ENCODE assay signal across 30 cellular contexts in genomic region chr12:41966916-41967315, GRCh38.
"Had no signal": no experiment of that assay in that cellular context is flagged by ENCODE, and none has a peak within 500 bp of the region (broad histone marks: within the 10 kb centered on the region; RNA-seq: fewer than 3 reads in every experiment).

No MANE protein-coding gene starts in this region.

- H3K9me3 ChIP-seq: colonic mucosa, esophagus muscularis mucosa, gastrocnemius medialis had no signal

- H3K27me3 Mint-ChIP-seq: activated CD4-positive, alpha-beta memory T cell treated with anti-CD3 and anti-CD28 coated beads for 36 hours; activated CD4-positive, alpha-beta T cell treated with anti-CD3 and anti-CD28 coated beads, Interleukin-2, amount 10 ng/mL, durations not matched to agents 24 days and 14 days had no signal

- H3K36me3 Mint-ChIP-seq: activated CD4-positive, alpha-beta memory T cell treated with anti-CD3 and anti-CD28 coated beads for 36 hours; activated CD8-positive, alpha-beta memory T cell treated with anti-CD3 and anti-CD28 coated beads, Interleukin-2, amount 10 ng/mL, durations not matched to agents 7 days and 5 days; activated naive CD8-positive, alpha-beta T cell had no signal

- H3K4me1 ChIP-seq: colonic mucosa, foreskin keratinocyte had no signal

- H3K9me3 Mint-ChIP-seq: activated CD4-positive, alpha-beta memory T cell treated with anti-CD3 and anti-CD28 coated beads for 36 hours; activated CD4-positive, alpha-beta T cell treated with anti-CD3 and anti-CD28 coated beads, Interleukin-2, amount 10 ng/mL, durations not matched to agents 24 days and 14 days; activated T-helper 1 cell treated with anti-CD3 and anti-CD28 coated beads, Interleukin-12 subunit alpha, Interleukin-12 subunit beta, Interleukin-2, Interleukin-4 antibody, amounts not matched to agents 30 ng/mL and 10 ng/mL and 1 ng/mL, durations not matched to agents 14 hours and 24 hours and 36 hours; activated T-helper 2 cell treated with anti-CD3 and anti-CD28 coated beads, Interferon-gamma antibody, Interleukin-2, Interleukin-4, amounts not matched to agents 10 μg/mL and 5 μg/mL and 100 μg/mL, durations not matched to agents 14 hours and 24 hours and 36 hours; endodermal cell had no signal

- DNase-seq: activated CD4-positive, alpha-beta memory T cell treated with anti-CD3 and anti-CD28 coated beads for 36 hours; activated CD4-positive, alpha-beta T cell treated with anti-CD3 and anti-CD28 coated beads for 36 hours; activated CD4-positive, alpha-beta T cell treated with anti-CD3 and anti-CD28 coated beads, Interleukin-2, amount 10 ng/mL, durations not matched to agents 24 days and 14 days; activated CD4-positive, CD25-positive, alpha-beta regulatory T cell; activated CD4-positive, CD25-positive, alpha-beta regulatory T cell treated with anti-CD3 and anti-CD28 coated beads, Interleukin-2, amount 50 U/mL, for 72 hours; activated CD8-positive, alpha-beta memory T cell treated with anti-CD3 and anti-CD28 coated beads, Interleukin-2, amount 10 ng/mL, durations not matched to agents 7 days and 5 days; activated CD8-positive, alpha-beta memory T cell treated with anti-CD3 and anti-CD28 coated beads, Interleukin-2, amount 50 U/mL, for 4 hours; activated CD8-positive, alpha-beta T cell treated with anti-CD3 and anti-CD28 coated beads, Interleukin-2, amount 10 ng/mL, durations not matched to agents 7 days and 5 days; activated gamma-delta T cell; activated naive CD4-positive, alpha-beta T cell; activated naive CD4-positive, alpha-beta T cell treated with anti-CD3 and anti-CD28 coated beads, Interleukin-2, amount 50 U/mL, for 16 hours; activated T-cell treated with anti-CD3 and anti-CD28 coated beads, Interleukin-2, amount 50 U/mL, for 1 hour; activated T-cell treated with anti-CD3 and anti-CD28 coated beads, Interleukin-2, amount 50 U/mL, for 48 hours; amniotic stem cell; anterior cingulate cortex; central memory CD4-positive, alpha-beta T cell; cerebellar nuclear complex; colonic mucosa; dorsolateral prefrontal cortex; effector memory CD4-positive, alpha-beta T cell; endodermal cell; erythroblast; foreskin keratinocyte; gastrocnemius medialis; glutamatergic neuron; T-helper 2 cell had no signal

- H3K36me3 ChIP-seq: colonic mucosa, esophagus muscularis mucosa, gastrocnemius medialis had no signal

- ATAC-seq: activated CD4-positive, alpha-beta T cell treated with anti-CD3 and anti-CD28 coated beads for 36 hours; activated CD8-positive, alpha-beta memory T cell treated with anti-CD3 and anti-CD28 coated beads, Interleukin-2, amount 10 ng/mL, durations not matched to agents 7 days and 5 days; activated CD8-positive, alpha-beta T cell treated with anti-CD3 and anti-CD28 coated beads, Interleukin-2, amount 10 ng/mL, durations not matched to agents 7 days and 5 days; foreskin keratinocyte; gastrocnemius medialis had no signal

- H3K4me1 Mint-ChIP-seq: activated CD4-positive, alpha-beta T cell treated with anti-CD3 and anti-CD28 coated beads for 36 hours; activated CD4-positive, alpha-beta T cell treated with anti-CD3 and anti-CD28 coated beads, Interleukin-2, amount 10 ng/mL, durations not matched to agents 24 days and 14 days; activated CD8-positive, alpha-beta memory T cell treated with anti-CD3 and anti-CD28 coated beads, Interleukin-2, amount 10 ng/mL, durations not matched to agents 7 days and 5 days had no signal

- H3K27ac Mint-ChIP-seq: activated CD4-positive, alpha-beta memory T cell treated with anti-CD3 and anti-CD28 coated beads for 36 hours; activated CD4-positive, alpha-beta T cell treated with anti-CD3 and anti-CD28 coated beads for 36 hours; activated CD4-positive, alpha-beta T cell treated with anti-CD3 and anti-CD28 coated beads, Interleukin-2, amount 10 ng/mL, durations not matched to agents 24 days and 14 days; activated CD8-positive, alpha-beta memory T cell treated with anti-CD3 and anti-CD28 coated beads, Interleukin-2, amount 10 ng/mL, durations not matched to agents 7 days and 5 days; activated CD8-positive, alpha-beta T cell treated with anti-CD3 and anti-CD28 coated beads, Interleukin-2, amount 10 ng/mL, durations not matched to agents 7 days and 5 days; activated naive CD8-positive, alpha-beta T cell; activated T-helper 1 cell treated with anti-CD3 and anti-CD28 coated beads, Interleukin-12 subunit alpha, Interleukin-12 subunit beta, Interleukin-2, Interleukin-4 antibody, amounts not matched to agents 30 ng/mL and 10 ng/mL and 1 ng/mL, durations not matched to agents 14 hours and 24 hours and 36 hours; activated T-helper 2 cell treated with anti-CD3 and anti-CD28 coated beads, Interferon-gamma antibody, Interleukin-2, Interleukin-4, amounts not matched to agents 10 μg/mL and 5 μg/mL and 100 μg/mL, durations not matched to agents 14 hours and 24 hours and 36 hours had no signal

- H3K27me3 ChIP-seq: colonic mucosa, dorsolateral prefrontal cortex, esophagus muscularis mucosa, foreskin keratinocyte, gastrocnemius medialis had no signal

- H3K4me3 Mint-ChIP-seq: activated CD4-positive, alpha-beta memory T cell treated with anti-CD3 and anti-CD28 coated beads for 36 hours; activated CD4-positive, alpha-beta T cell treated with anti-CD3 and anti-CD28 coated beads for 36 hours; activated CD4-positive, alpha-beta T cell treated with anti-CD3 and anti-CD28 coated beads, Interleukin-2, amount 10 ng/mL, durations not matched to agents 24 days and 14 days; activated CD8-positive, alpha-beta memory T cell treated with anti-CD3 and anti-CD28 coated beads, Interleukin-2, amount 10 ng/mL, durations not matched to agents 7 days and 5 days; activated CD8-positive, alpha-beta T cell treated with anti-CD3 and anti-CD28 coated beads, Interleukin-2, amount 10 ng/mL, durations not matched to agents 7 days and 5 days; activated naive CD8-positive, alpha-beta T cell; activated T-helper 1 cell treated with anti-CD3 and anti-CD28 coated beads, Interleukin-12 subunit alpha, Interleukin-12 subunit beta, Interleukin-2, Interleukin-4 antibody, amounts not matched to agents 30 ng/mL and 10 ng/mL and 1 ng/mL, durations not matched to agents 14 hours and 24 hours and 36 hours; endodermal cell had no signal

- H3K27ac ChIP-seq: colonic mucosa, dorsolateral prefrontal cortex, esophagus muscularis mucosa, foreskin keratinocyte, gastrocnemius medialis had no signal

- H3K4me3 ChIP-seq: colonic mucosa, dorsolateral prefrontal cortex, esophagus muscularis mucosa, gastrocnemius medialis had no signal
